1 cellular context compared by ENCODE assay signal in the genomic region with DNA sequence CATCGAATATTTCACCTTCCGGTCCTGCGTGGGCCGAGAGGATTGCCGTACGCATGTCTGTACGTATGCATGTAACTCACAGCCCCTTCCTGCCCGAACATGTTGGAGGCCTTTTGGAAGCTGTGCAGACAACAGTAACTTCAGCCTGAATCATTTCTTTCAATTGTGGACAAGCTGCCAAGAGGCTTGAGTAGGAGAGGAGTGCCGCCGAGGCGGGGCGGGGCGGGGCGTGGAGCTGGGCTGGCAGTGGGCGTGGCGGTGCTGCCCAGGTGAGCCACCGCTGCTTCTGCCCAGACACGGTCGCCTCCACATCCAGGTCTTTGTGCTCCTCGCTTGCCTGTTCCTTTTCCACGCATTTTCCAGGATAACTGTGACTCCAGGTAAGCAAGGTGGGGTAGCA.
TF ChIP-seq lines count a peak whose summit lies in the region.

A gene with protein sequence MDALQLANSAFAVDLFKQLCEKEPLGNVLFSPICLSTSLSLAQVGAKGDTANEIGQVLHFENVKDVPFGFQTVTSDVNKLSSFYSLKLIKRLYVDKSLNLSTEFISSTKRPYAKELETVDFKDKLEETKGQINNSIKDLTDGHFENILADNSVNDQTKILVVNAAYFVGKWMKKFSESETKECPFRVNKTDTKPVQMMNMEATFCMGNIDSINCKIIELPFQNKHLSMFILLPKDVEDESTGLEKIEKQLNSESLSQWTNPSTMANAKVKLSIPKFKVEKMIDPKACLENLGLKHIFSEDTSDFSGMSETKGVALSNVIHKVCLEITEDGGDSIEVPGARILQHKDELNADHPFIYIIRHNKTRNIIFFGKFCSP (plus strand): TSS at position 293 of the 400 bp plus-strand sequence. CDS start 7,471 bp downstream, outside the sequence.

TF ChIP-seq in WTC11, 78 proteins besides CTCF, POLR2A, EP300 and RAD21 (continued from another document):
- TF ChIP-seq, protein P1, sequence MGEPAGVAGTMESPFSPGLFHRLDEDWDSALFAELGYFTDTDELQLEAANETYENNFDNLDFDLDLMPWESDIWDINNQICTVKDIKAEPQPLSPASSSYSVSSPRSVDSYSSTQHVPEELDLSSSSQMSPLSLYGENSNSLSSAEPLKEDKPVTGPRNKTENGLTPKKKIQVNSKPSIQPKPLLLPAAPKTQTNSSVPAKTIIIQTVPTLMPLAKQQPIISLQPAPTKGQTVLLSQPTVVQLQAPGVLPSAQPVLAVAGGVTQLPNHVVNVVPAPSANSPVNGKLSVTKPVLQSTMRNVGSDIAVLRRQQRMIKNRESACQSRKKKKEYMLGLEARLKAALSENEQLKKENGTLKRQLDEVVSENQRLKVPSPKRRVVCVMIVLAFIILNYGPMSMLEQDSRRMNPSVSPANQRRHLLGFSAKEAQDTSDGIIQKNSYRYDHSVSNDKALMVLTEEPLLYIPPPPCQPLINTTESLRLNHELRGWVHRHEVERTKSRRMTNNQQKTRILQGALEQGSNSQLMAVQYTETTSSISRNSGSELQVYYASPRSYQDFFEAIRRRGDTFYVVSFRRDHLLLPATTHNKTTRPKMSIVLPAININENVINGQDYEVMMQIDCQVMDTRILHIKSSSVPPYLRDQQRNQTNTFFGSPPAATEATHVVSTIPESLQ (CRISPR knock-in tag; IDR thresholded peaks at IDR 0.05) = no peak
